In genomic region chr7:123961731-123962130, GRCh38 we compare ENCODE assay signal across 15 cellular contexts. TPM values are rescaled to one million over a fixed set of nuclear protein-coding genes. Genes with fewer than 3 reads are reported as not detected.
DNase-seq lines count a peak whose midpoint lies in the region; TF ChIP-seq lines count a peak whose summit lies in the region.
"Had no signal": no experiment of that assay in that cellular context is flagged by ENCODE, and none has a peak within 500 bp of the region (broad histone marks: within the 10 kb centered on the region; RNA-seq: fewer than 3 reads in every experiment).

No MANE protein-coding gene starts in this region.

- TF ChIP-seq CTCF in astrocyte of the spinal cord (IDR thresholded peaks at IDR 0.05; ENCODE audit: low read depth, low read length): no peak

- no peaks in the 10 kb centered on the region for H3K4me1 Mint-ChIP-seq in activated naive CD4-positive, alpha-beta T cell treated with anti-CD3 and anti-CD28 coated beads for 36 hours (ENCODE audit: low read depth)
- H3K4me1 Mint-ChIP-seq in activated naive CD4-positive, alpha-beta T cell treated with anti-CD3 and anti-CD28 coated beads, Interleukin-2, amount 10 ng/mL, durations not matched to agents 7 days and 5 days: no peaks in the 10 kb centered on the region

- peak overlapping the region; percentile 68 for H2AFZ ChIP-seq in neuron (ENCODE audit: low read depth, low read length)

- H3K27ac Mint-ChIP-seq in activated naive CD4-positive, alpha-beta T cell treated with anti-CD3 and anti-CD28 coated beads for 36 hours: no peak overlapping the region
- no peak overlapping the region for H3K27ac Mint-ChIP-seq in activated naive CD4-positive, alpha-beta T cell treated with anti-CD3 and anti-CD28 coated beads, Interleukin-2, amount 10 ng/mL, durations not matched to agents 7 days and 5 days

- CTCF ChIA-PET in activated naive CD4-positive, alpha-beta T cell treated with anti-CD3 and anti-CD28 coated beads for 36 hours (lab: Charles Lee): no interaction called here
- CTCF ChIA-PET in activated naive CD4-positive, alpha-beta T cell treated with anti-CD3 and anti-CD28 coated beads, Interleukin-2, amount 10 ng/mL, durations not matched to agents 7 days and 5 days (lab: Charles Lee): no interaction called here

- peak; percentile 5 for DNase-seq in activated naive CD4-positive, alpha-beta T cell treated with anti-CD3 and anti-CD28 coated beads for 36 hours
- no peak for DNase-seq in activated naive CD4-positive, alpha-beta T cell treated with anti-CD3 and anti-CD28 coated beads, Interleukin-2, amount 10 ng/mL, durations not matched to agents 7 days and 5 days
- DNase-seq in HK-2 (ENCODE audit: unreplicated experiment) (peak; percentile 37), astrocyte of the spinal cord (ENCODE audit: low read depth, low spot score) (peak; percentile 17), globus pallidus (ENCODE audit: low spot score) (no peak), DMS153 (lab: John Stamatoyannopoulos, UW) (no peak), iPS-NIHi7 (ENCODE audit: extremely low spot score) (no peak)
- DNase-seq: activated CD4-positive, alpha-beta T cell treated with anti-CD3 and anti-CD28 coated beads, Interleukin-2, amount 50 U/mL, for 4 hours; activated effector memory CD4-positive, alpha-beta T cell treated with anti-CD3 and anti-CD28 coated beads, Interleukin-2, amount 50 U/mL, for 16 hours; DMS79; left cardiac atrium; NCI-H510A treated with DMSO at 0.1 percent for 48 hours; RPMI8226; upper lobe of right lung had no signal

- H3K9me3 Mint-ChIP-seq in activated naive CD4-positive, alpha-beta T cell treated with anti-CD3 and anti-CD28 coated beads for 36 hours: peaks cover 2% of the 10 kb centered on the region
- no peaks in the 10 kb centered on the region for H3K9me3 Mint-ChIP-seq in activated naive CD4-positive, alpha-beta T cell treated with anti-CD3 and anti-CD28 coated beads, Interleukin-2, amount 10 ng/mL, durations not matched to agents 7 days and 5 days

- intact Hi-C loops in activated naive CD4-positive, alpha-beta T cell treated with anti-CD3 and anti-CD28 coated beads for 36 hours (cut with micrococcal nuclease): no loop called here

- peaks cover 5% of the 10 kb centered on the region for H3K4me1 ChIP-seq in neuron (ENCODE audit: insufficient read depth, low read length)
- H3K4me1 ChIP-seq: upper lobe of right lung had no signal

- no peaks in the 10 kb centered on the region for H3K36me3 Mint-ChIP-seq in activated naive CD4-positive, alpha-beta T cell treated with anti-CD3 and anti-CD28 coated beads for 36 hours (ENCODE audit: low read depth)
- H3K36me3 Mint-ChIP-seq in activated naive CD4-positive, alpha-beta T cell treated with anti-CD3 and anti-CD28 coated beads, Interleukin-2, amount 10 ng/mL, durations not matched to agents 7 days and 5 days: no peaks in the 10 kb centered on the region

- no peak overlapping the region for H3K4me3 Mint-ChIP-seq in activated naive CD4-positive, alpha-beta T cell treated with anti-CD3 and anti-CD28 coated beads for 36 hours
- no peak overlapping the region for H3K4me3 Mint-ChIP-seq in activated naive CD4-positive, alpha-beta T cell treated with anti-CD3 and anti-CD28 coated beads, Interleukin-2, amount 10 ng/mL, durations not matched to agents 7 days and 5 days

- in situ Hi-C loops in astrocyte of the spinal cord (cut with HindIII; ENCODE audit: low sequenced_read_pairs): no loop called here

- H3K36me3 ChIP-seq in neuron (ENCODE audit: insufficient read depth, low read length): no peaks in the 10 kb centered on the region
- H3K36me3 ChIP-seq: upper lobe of right lung had no signal

- peaks cover 5% of the 10 kb centered on the region for H3K27me3 Mint-ChIP-seq in activated naive CD4-positive, alpha-beta T cell treated with anti-CD3 and anti-CD28 coated beads for 36 hours (ENCODE audit: low read depth)
- no peaks in the 10 kb centered on the region for H3K27me3 Mint-ChIP-seq in activated naive CD4-positive, alpha-beta T cell treated with anti-CD3 and anti-CD28 coated beads, Interleukin-2, amount 10 ng/mL, durations not matched to agents 7 days and 5 days

- H3K9me3 ChIP-seq in neuron (ENCODE audit: low read length): no peaks in the 10 kb centered on the region
- H3K9me3 ChIP-seq: upper lobe of right lung had no signal

- no peak overlapping the region for H3K4me3 ChIP-seq in astrocyte of the spinal cord (ENCODE audit: low read depth, low read length)
- H3K4me3 ChIP-seq in neuron (ENCODE audit: low read length): peak overlapping the region; percentile 23
- H3K4me3 ChIP-seq: upper lobe of right lung had no signal

- H3K27me3 ChIP-seq in neuron (ENCODE audit: insufficient read depth, low read length): no peaks in the 10 kb centered on the region
- H3K27me3 ChIP-seq: upper lobe of right lung had no signal

RNA-seq across cellular contexts. Expression of gene SPAM1, which starts 36.7 kb away (rescaled TPM):
- not detected for total RNA-seq in activated naive CD4-positive, alpha-beta T cell treated with anti-CD3 and anti-CD28 coated beads for 36 hours
- total RNA-seq: left cardiac atrium, upper lobe of right lung had no signal

Comparison
In these comparisons a context has a peak if more than half of its experiments do, and no peak if none do; other contexts are left out.
1. DNase-seq: peak in activated naive CD4-positive, alpha-beta T cell treated with anti-CD3 and anti-CD28 coated beads for 36 hours (single experiment), HK-2 (single experiment) and astrocyte of the spinal cord (single experiment); none in activated naive CD4-positive, alpha-beta T cell treated with anti-CD3 and anti-CD28 coated beads, Interleukin-2, amount 10 ng/mL, durations not matched to agents 7 days and 5 days (single experiment), globus pallidus (single experiment), DMS153 (single experiment) and iPS-NIHi7 (single experiment).